ENCODE assay signal across 11 cellular contexts in genomic region chr17:63279498-63280230, GRCh38.
DNase-seq lines count a peak whose midpoint lies in the region; ATAC-seq and TF ChIP-seq lines count a peak whose summit lies in the region.
"Had no signal": no experiment of that assay in that cellular context is flagged by ENCODE, and none has a peak within 500 bp of the region (broad histone marks: within the 10 kb centered on the region; RNA-seq: fewer than 3 reads in every experiment).

No MANE protein-coding gene starts in this region.

- no peaks in the 10 kb centered on the region for H3K9me2 ChIP-seq in PC-9 (ENCODE audit: insufficient read depth)

- no peaks in the 10 kb centered on the region for H4K20me1 ChIP-seq in PC-9 (ENCODE audit: insufficient read depth)

- TF ChIP-seq CTCF in foreskin fibroblast (IDR thresholded peaks at IDR 0.05; ENCODE audit: low read depth, low read length) (no peak), PC-9 (conservative IDR thresholded peaks at IDR 0.05) (no peak)

- peaks cover 13% of the 10 kb centered on the region for H3K9me3 ChIP-seq in adipocyte (ENCODE audit: control insufficient read depth, low read length)
- H3K9me3 ChIP-seq in PC-9 (ENCODE audit: insufficient read depth, low read depth), result peaks cover 12% of the 10 kb centered on the region
- H3K9me3 ChIP-seq: BE2C had no signal

- peak overlapping the region; percentile 52 for H3K27ac Mint-ChIP-seq in stimulated activated naive CD8-positive, alpha-beta T cell treated with anti-CD3 and anti-CD28 coated beads, Interleukin-15, Interleukin-2, amounts not matched to agents 100 ng/mL and 50 ng/mL, for 24 hours
- H3K27ac Mint-ChIP-seq: activated naive CD8-positive, alpha-beta T cell treated with anti-CD3 and anti-CD28 coated beads for 36 hours had no signal

- H3K36me3 ChIP-seq in adipocyte (ENCODE audit: control insufficient read depth, insufficient read depth, low read length, severe bottlenecking), result no peaks in the 10 kb centered on the region
- no peaks in the 10 kb centered on the region for H3K36me3 ChIP-seq in urinary bladder (ENCODE audit: insufficient read depth)
- peaks cover 50% of the 10 kb centered on the region for H3K36me3 ChIP-seq in PC-9 (ENCODE audit: low read depth)

- WGBS in urinary bladder, result 85% methylated on average over 2 of the region's 2 CpGs

- peaks cover 38% of the 10 kb centered on the region; the same call in 1 of the 2 replicates for H3K79me2 ChIP-seq in PC-9 (ENCODE audit: low read depth)

- peak overlapping the region; percentile 10 for H3K27ac ChIP-seq in urinary bladder (ENCODE audit: low read depth)
- no peak overlapping the region for H3K27ac ChIP-seq in PC-9

- ATAC-seq in stimulated activated naive CD8-positive, alpha-beta T cell treated with anti-CD3 and anti-CD28 coated beads, Interleukin-15, Interleukin-2, amounts not matched to agents 100 U/mL and 50 U/mL, for 24 hours, result no peak

- CTCF ChIA-PET in PC-9 (lab: Charles Lee), result no interaction called here

- peak overlapping the region; percentile 64 for H3K9ac ChIP-seq in adipocyte (ENCODE audit: low read length)

- H3K27me3 ChIP-seq in adipocyte (replicated peaks; ENCODE audit: control insufficient read depth, insufficient read depth, low read length), result no peaks in the 10 kb centered on the region
- H3K27me3 ChIP-seq in PC-9 (ENCODE audit: insufficient read depth, low read depth), result no peaks in the 10 kb centered on the region
- H3K27me3 ChIP-seq: BE2C had no signal

- no peak overlapping the region for H2AFZ ChIP-seq in PC-9

- H3K36me3 Mint-ChIP-seq in stimulated activated naive CD8-positive, alpha-beta T cell treated with anti-CD3 and anti-CD28 coated beads, Interleukin-15, Interleukin-2, amounts not matched to agents 100 ng/mL and 50 ng/mL, for 24 hours (ENCODE audit: low read depth), result peaks cover 18% of the 10 kb centered on the region

- intact Hi-C loops in PC-9 (cut with micrococcal nuclease; ENCODE audit: unreplicated experiment), result no loop called here

- peak overlapping the region; percentile 28 for H3K4me3 ChIP-seq in adipocyte (ENCODE audit: low read length)
- H3K4me3 ChIP-seq in foreskin fibroblast (ENCODE audit: low read depth in 1 of 2, low read length in 2 of 2), result peak overlapping the region; percentile 3 to 7
- no peak overlapping the region for H3K4me3 ChIP-seq in urinary bladder (ENCODE audit: low read depth, low read length)
- H3K4me3 ChIP-seq in PC-9, result no peak overlapping the region

- no TSS peak for BruUV-seq in PC-9 (replicated peaks; lab: Mats Ljungman, UMichigan)

- peaks cover 10% of the 10 kb centered on the region for H3K9me3 Mint-ChIP-seq in stimulated activated naive CD8-positive, alpha-beta T cell treated with anti-CD3 and anti-CD28 coated beads, Interleukin-15, Interleukin-2, amounts not matched to agents 100 ng/mL and 50 ng/mL, for 24 hours

- H3K27me3 Mint-ChIP-seq in stimulated activated naive CD8-positive, alpha-beta T cell treated with anti-CD3 and anti-CD28 coated beads, Interleukin-15, Interleukin-2, amounts not matched to agents 100 ng/mL and 50 ng/mL, for 24 hours, result no peaks in the 10 kb centered on the region
- H3K27me3 Mint-ChIP-seq: activated naive CD8-positive, alpha-beta T cell treated with anti-CD3 and anti-CD28 coated beads for 36 hours had no signal

- H3K4me2 ChIP-seq in PC-9, result no peak overlapping the region

- H3F3A ChIP-seq in PC-9 (ENCODE audit: insufficient read depth, low read depth), result peaks cover 21% of the 10 kb centered on the region

- DNase-seq in stimulated activated naive CD8-positive, alpha-beta T cell treated with anti-CD3 and anti-CD28 coated beads, Interleukin-15, Interleukin-2, amounts not matched to agents 100 U/mL and 50 U/mL, for 24 hours, result no peak
- peak; percentile 57 for DNase-seq in adipocyte (ENCODE audit: low read depth)
- DNase-seq in foreskin fibroblast, result peak; percentile 68 to 83
- no peak for DNase-seq in PC-9
- no peak for DNase-seq in T-helper 2 cell
- no peak for DNase-seq in NCI-H226
- DNase-seq: activated naive CD8-positive, alpha-beta T cell treated with anti-CD3 and anti-CD28 coated beads for 36 hours; BE2C; NCI-H1694 had no signal

- H3K4me1 ChIP-seq in adipocyte (ENCODE audit: control insufficient read depth, insufficient read depth, low read length), result peaks cover 63% of the 10 kb centered on the region
- no peaks in the 10 kb centered on the region for H3K4me1 ChIP-seq in urinary bladder (ENCODE audit: insufficient read depth)
- peaks cover 23% of the 10 kb centered on the region for H3K4me1 ChIP-seq in PC-9 (replicated peaks; ENCODE audit: insufficient read depth)
- H3K4me1 ChIP-seq: BE2C had no signal

- POLR2A ChIA-PET in PC-9 (lab: Charles Lee; ENCODE audit: unreplicated experiment), result no interaction called here

- H3K4me3 Mint-ChIP-seq in stimulated activated naive CD8-positive, alpha-beta T cell treated with anti-CD3 and anti-CD28 coated beads, Interleukin-15, Interleukin-2, amounts not matched to agents 100 ng/mL and 50 ng/mL, for 24 hours, result no peak overlapping the region
- H3K4me3 Mint-ChIP-seq: activated naive CD8-positive, alpha-beta T cell treated with anti-CD3 and anti-CD28 coated beads for 36 hours had no signal

- peaks cover 46% of the 10 kb centered on the region for H3K4me1 Mint-ChIP-seq in stimulated activated naive CD8-positive, alpha-beta T cell treated with anti-CD3 and anti-CD28 coated beads, Interleukin-15, Interleukin-2, amounts not matched to agents 100 ng/mL and 50 ng/mL, for 24 hours (ENCODE audit: low read depth)

Comparison
In these comparisons a context has a peak if more than half of its experiments do, and no peak if none do; other contexts are left out.
1. DNase-seq: peak in adipocyte (single experiment) and foreskin fibroblast (2 of 2); none in stimulated activated naive CD8-positive, alpha-beta T cell treated with anti-CD3 and anti-CD28 coated beads, Interleukin-15, Interleukin-2, amounts not matched to agents 100 U/mL and 50 U/mL, for 24 hours (single experiment), PC-9 (0 of 2), T-helper 2 cell (0 of 5) and NCI-H226 (single experiment).
2. H3K4me3 ChIP-seq: peak in adipocyte (single experiment) and foreskin fibroblast (2 of 2); none in urinary bladder (single experiment) and PC-9 (single experiment).